Comparison of ENCODE assay signal across 28 cellular contexts in the genomic region with DNA sequence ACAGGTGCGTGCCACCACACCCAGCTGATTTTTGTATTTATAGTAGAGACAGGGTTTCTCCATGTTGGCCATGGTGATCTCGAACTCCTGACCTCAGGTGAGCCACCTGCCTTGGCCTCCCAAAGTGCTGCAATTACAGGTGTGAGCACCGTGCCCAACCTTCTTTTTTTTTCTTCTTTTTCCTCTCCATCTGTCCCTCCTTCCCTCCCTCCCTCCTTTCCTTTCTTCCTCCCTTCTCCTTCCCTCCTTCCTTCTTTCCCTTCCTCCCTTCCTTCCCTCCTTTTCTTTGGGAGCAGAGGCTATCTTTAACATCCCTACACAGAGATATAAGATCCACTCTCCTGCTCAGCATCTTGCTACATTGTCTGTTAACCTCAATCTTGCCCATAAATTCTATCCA.
"Had no signal": no experiment of that assay in that cellular context is flagged by ENCODE, and none has a peak within 500 bp of the region (broad histone marks: within the 10 kb centered on the region; RNA-seq: fewer than 3 reads in every experiment).

No MANE protein-coding gene starts in this region.

- H3K4me1 ChIP-seq: colonic mucosa, esophagus squamous epithelium, gastroesophageal sphincter, lower lobe of right lung had no signal

- H3K4me2 ChIP-seq: hepatocyte had no signal

- H2AFZ ChIP-seq: hepatocyte had no signal

- ATAC-seq: effector memory CD8-positive, alpha-beta T cell; esophagus mucosa; gastroesophageal sphincter; left colon; left lobe of liver; left ventricle myocardium superior; lower lobe of right lung; mucosa of descending colon had no signal

- H3K9me3 Mint-ChIP-seq: dendritic cell treated with granulocyte-macrophage colony-stimulating factor and Interleukin-4, amounts not matched to agents 40 ng/mL and 50 ng/mL, for 4 days; effector memory CD8-positive, alpha-beta T cell had no signal

- H3K27ac ChIP-seq: colonic mucosa, epithelial cell of prostate, esophagus squamous epithelium, gastroesophageal sphincter, hepatocyte, lower lobe of right lung had no signal

- H3K4me1 Mint-ChIP-seq: immature natural killer cell, naive B cell had no signal

- H3K36me3 ChIP-seq: colonic mucosa, esophagus squamous epithelium, gastroesophageal sphincter, lower lobe of right lung had no signal

- DNase-seq: colonic mucosa; cortex of kidney; effector CD8-positive, alpha-beta T cell; effector memory CD8-positive, alpha-beta T cell; endodermal cell; erythroblast; esophagus squamous epithelium; foreskin fibroblast; glutamatergic neuron; head of caudate nucleus; hypothalamus; immature natural killer cell; islet precursor cell; kidney; kidney glomerular epithelial cell; left colon; left ventricle myocardium superior; lower lobe of right lung; mesenchymal stem cell; mucosa of descending colon; naive B cell had no signal

- H3K4me3 ChIP-seq: colonic mucosa, esophagus squamous epithelium, gastroesophageal sphincter, hepatocyte, lower lobe of right lung, mucosa of descending colon had no signal

- H3K9me3 ChIP-seq: colonic mucosa, esophagus squamous epithelium, gastroesophageal sphincter, lower lobe of right lung, mucosa of descending colon had no signal

- H3K4me3 Mint-ChIP-seq: dendritic cell treated with granulocyte-macrophage colony-stimulating factor and Interleukin-4, amounts not matched to agents 40 ng/mL and 50 ng/mL, for 4 days; effector memory CD8-positive, alpha-beta T cell; endodermal cell; immature natural killer cell; mesothelial cell of epicardium had no signal

- H3K27me3 ChIP-seq: colonic mucosa, hepatocyte had no signal

- H3K36me3 Mint-ChIP-seq: immature natural killer cell, mesothelial cell of epicardium had no signal

- H3K27ac Mint-ChIP-seq: dendritic cell treated with granulocyte-macrophage colony-stimulating factor and Interleukin-4, amounts not matched to agents 40 ng/mL and 50 ng/mL, for 4 days; effector memory CD8-positive, alpha-beta T cell; endodermal cell; immature natural killer cell had no signal
